ENCODE assay signal across 13 cellular contexts in genomic region chr2:186605041-186605440, GRCh38. TPM values are rescaled to one million over a fixed set of nuclear protein-coding genes. Genes with fewer than 3 reads are reported as not detected.
DNase-seq lines count a peak whose midpoint lies in the region; ATAC-seq and TF ChIP-seq lines count a peak whose summit lies in the region.
"Had no signal": no experiment of that assay in that cellular context is flagged by ENCODE, and none has a peak within 500 bp of the region (broad histone marks: within the 10 kb centered on the region; RNA-seq: fewer than 3 reads in every experiment).

No MANE protein-coding gene starts in this region.

- H3K4me1 ChIP-seq in muscle layer of duodenum (ENCODE audit: control insufficient read depth in 1 of 2, insufficient read depth in 2 of 2, low read length in 2 of 2) = peaks cover 0 to 3% of the 10 kb centered on the region in 2 donors

- H3K36me3 ChIP-seq in muscle layer of duodenum (ENCODE audit: control insufficient read depth in 1 of 2, insufficient read depth in 2 of 2, low read length in 2 of 2) = peaks cover 3 to 7% of the 10 kb centered on the region in 2 donors
- H3K36me3 ChIP-seq: ovary had no signal

- DNase-seq in AG08395 (ENCODE audit: low spot score) (peak; percentile 4), NCI-H510A treated with DMSO at 0.1 percent for 48 hours (lab: John Stamatoyannopoulos, UW) (peak; percentile 13), fibroblast of the aortic adventitia (ENCODE audit: low read depth) (peak; percentile 9), GM13976 (ENCODE audit: low spot score) (no peak), SIG-M5 (lab: John Stamatoyannopoulos, UW) (no peak)
- DNase-seq: activated CD4-positive, alpha-beta T cell treated with anti-CD3 and anti-CD28 coated beads for 1 hour; activated T-cell treated with anti-CD3 and anti-CD28 coated beads, Interleukin-2, amount 50 U/mL, for 24 hours; Calu3; effector CD8-positive, alpha-beta T cell; ovary had no signal

- TF ChIP-seq CTCF in fibroblast of the aortic adventitia (IDR thresholded peaks at IDR 0.05; ENCODE audit: insufficient read depth, low read length) (no peak), GM13976 (IDR thresholded peaks at IDR 0.05; ENCODE audit: borderline replicate concordance, control extremely low read depth, extremely low read depth, insufficient read depth, missing control alignments) (no peak)

- in situ Hi-C loops in GM13976 (cut with MboI; ENCODE audit: low sequenced_read_pairs, unreplicated experiment) = no loop called here

- no peaks in the 10 kb centered on the region for H3K27me3 ChIP-seq in muscle layer of duodenum (ENCODE audit: low read depth, low read length)
- H3K27me3 ChIP-seq: ovary had no signal

- H3K9me3 ChIP-seq in muscle layer of duodenum (ENCODE audit: control insufficient read depth in 1 of 2, low read length in 2 of 2) = no peaks in the 10 kb centered on the region
- H3K9me3 ChIP-seq: ovary had no signal

- peak overlapping the region; percentile 28 for H3K27ac ChIP-seq in muscle layer of duodenum (ENCODE audit: low read length)
- H3K27ac ChIP-seq: ovary had no signal

- ATAC-seq in HG02588 (IDR thresholded peaks at IDR 0.05; ENCODE audit: unreplicated experiment) (no peak), HG03280 (IDR thresholded peaks at IDR 0.05; ENCODE audit: unreplicated experiment) (no peak)

- H3K4me3 ChIP-seq in fibroblast of the aortic adventitia (ENCODE audit: low read depth, low read length) (no peak overlapping the region), muscle layer of duodenum (ENCODE audit: low read depth in 1 of 2, low read length in 2 of 2) (no peak overlapping the region)
- H3K4me3 ChIP-seq: ovary had no signal

RNA-seq across cellular contexts. Expression of gene ITGAV, which starts 15.2 kb away (rescaled TPM):
- 174 and 193 TPM in 2 replicates for total RNA-seq in fibroblast of the aortic adventitia (ENCODE audit: low replicate concordance)

Comparison
In these comparisons a context has a peak if more than half of its experiments do, and no peak if none do; other contexts are left out.
1. DNase-seq: peak in AG08395 (single experiment), NCI-H510A treated with DMSO at 0.1 percent for 48 hours (single experiment) and fibroblast of the aortic adventitia (single experiment); none in GM13976 (single experiment) and SIG-M5 (single experiment).